In the genomic region with DNA sequence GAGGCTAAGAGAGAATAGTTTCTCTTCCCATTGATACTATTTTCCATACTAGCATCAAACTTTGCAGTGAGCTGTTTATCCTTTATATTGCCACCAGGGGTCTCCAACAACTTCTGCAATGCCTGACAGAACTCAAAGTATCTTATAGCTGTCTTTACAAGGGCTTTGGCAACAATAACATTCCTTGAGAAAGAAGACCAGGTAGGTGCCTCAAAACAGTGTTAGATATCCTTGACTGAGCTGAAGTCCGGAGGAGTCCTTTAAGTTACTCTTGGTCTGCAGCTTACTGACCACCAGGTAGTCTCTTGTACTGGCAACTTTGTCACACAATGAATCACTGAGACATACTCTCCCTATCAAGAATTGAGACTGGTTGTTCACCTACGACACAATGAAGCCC, we compare ENCODE assay signal across 8 cellular contexts. TPM values are rescaled to one million over a fixed set of nuclear protein-coding genes. Genes with fewer than 3 reads are reported as not detected.
DNase-seq lines count a peak whose midpoint lies in the region; ATAC-seq and TF ChIP-seq lines count a peak whose summit lies in the region.

No MANE protein-coding gene starts in this region.

- H3K9me3 ChIP-seq in SJCRH30 (replicated peaks) (no peaks in the 10 kb centered on the region), endodermal cell (ENCODE audit: control insufficient read depth, low read length) (peaks cover 5% of the 10 kb centered on the region)

- H3K36me3 Mint-ChIP-seq in endodermal cell (ENCODE audit: low read depth) (no peaks in the 10 kb centered on the region), naive B cell (peaks cover 0 to 3% of the 10 kb centered on the region in 2 donors)

- H3K4me1 ChIP-seq in SJCRH30 (no peaks in the 10 kb centered on the region), endodermal cell (ENCODE audit: control insufficient read depth, insufficient read depth, low read length) (no peaks in the 10 kb centered on the region)

- H3K4me1 Mint-ChIP-seq in endodermal cell (no peaks in the 10 kb centered on the region), naive B cell (no peaks in the 10 kb centered on the region)

- H3K27ac Mint-ChIP-seq in endodermal cell = no peak overlapping the region
- no peak overlapping the region for H3K27ac Mint-ChIP-seq in naive B cell

- no peaks in the 10 kb centered on the region for H3K27me3 ChIP-seq in SJCRH30
- no peaks in the 10 kb centered on the region for H3K27me3 ChIP-seq in endodermal cell (ENCODE audit: control insufficient read depth, insufficient read depth, low read length, poor library complexity, severe bottlenecking)

- TF ChIP-seq CTCF in endodermal cell (conservative IDR thresholded peaks at IDR 0.05) = peak; percentile 91

- H3K36me3 ChIP-seq in SJCRH30 = no peaks in the 10 kb centered on the region
- H3K36me3 ChIP-seq in endodermal cell (ENCODE audit: control insufficient read depth, insufficient read depth, low read length) = no peaks in the 10 kb centered on the region

- DNase-seq in activated gamma-delta T cell treated with Interleukin-2 at 50 U/mL for 16 hours (peak; percentile 26), activated gamma-delta T cell (lab: John Stamatoyannopoulos, UW) (no peak), SJCRH30 (peak; percentile 24 to 79), endodermal cell (peak; percentile 53), naive B cell (peak; percentile 42)

- H3K27ac ChIP-seq in SJCRH30 = no peak overlapping the region
- no peak overlapping the region for H3K27ac ChIP-seq in endodermal cell (ENCODE audit: low read depth, low read length)

- H3K9ac ChIP-seq in endodermal cell (ENCODE audit: extremely low read depth, low read length, poor library complexity, severe bottlenecking) = no peak overlapping the region

- peaks cover 20% of the 10 kb centered on the region for H3K9me3 Mint-ChIP-seq in endodermal cell
- H3K9me3 Mint-ChIP-seq in naive B cell = peaks cover 0 to 3% (median under 1%) of the 10 kb centered on the region in 7 donors

- H3K4me3 Mint-ChIP-seq in endodermal cell (no peak overlapping the region), naive B cell (no peak overlapping the region)

- H3K27me3 Mint-ChIP-seq in endodermal cell (ENCODE audit: insufficient read depth) (peaks cover 5% of the 10 kb centered on the region), naive B cell (peaks cover 0 to under 1% (median 0%) of the 10 kb centered on the region in 3 donors)

- ATAC-seq in GM21367 (IDR thresholded peaks at IDR 0.05; ENCODE audit: unreplicated experiment) (peak; percentile 89), HG03571 (IDR thresholded peaks at IDR 0.05; ENCODE audit: unreplicated experiment) (peak; percentile 83), naive B cell (ENCODE audit: low read depth in 2 of 2) (peak; percentile 72 to 80), GM21737 (IDR thresholded peaks at IDR 0.05; ENCODE audit: unreplicated experiment) (no peak)

- H3K4me3 ChIP-seq in SJCRH30 (no peak overlapping the region), endodermal cell (ENCODE audit: low read length) (no peak overlapping the region)

- 50 to 80% methylated on average over 1 to 2 of the region's 2 CpGs for WGBS in endodermal cell (ENCODE audit: insufficient coverage in 1 of 2, insufficient read length in 1 of 2), 2 experiments

RNA-seq across cellular contexts. Expression of a gene that starts 30.0 kb away (rescaled TPM):
- total RNA-seq in SJCRH30 (2014; rRNA removed; shearing (Covaris generic)) = 20.6 and 20.8 TPM in 2 replicates
- 10 to 100 TPM; 23.1 to 31.0 TPM for total RNA-seq in endodermal cell
- polyA plus RNA-seq in endodermal cell (2013, experiment 1 of 2) = 12.5 TPM
- polyA plus RNA-seq in endodermal cell (2013, experiment 2 of 2) = 12.4 TPM
- 100 to 1,000 TPM in 5 of 6 donors, 10 to 100 TPM in 1; 98.1 to 195 (median 133) TPM for polyA plus RNA-seq in naive B cell (ENCODE audit: low read depth in 6 of 6)
